8 cellular contexts compared by ENCODE assay signal in the genomic region with DNA sequence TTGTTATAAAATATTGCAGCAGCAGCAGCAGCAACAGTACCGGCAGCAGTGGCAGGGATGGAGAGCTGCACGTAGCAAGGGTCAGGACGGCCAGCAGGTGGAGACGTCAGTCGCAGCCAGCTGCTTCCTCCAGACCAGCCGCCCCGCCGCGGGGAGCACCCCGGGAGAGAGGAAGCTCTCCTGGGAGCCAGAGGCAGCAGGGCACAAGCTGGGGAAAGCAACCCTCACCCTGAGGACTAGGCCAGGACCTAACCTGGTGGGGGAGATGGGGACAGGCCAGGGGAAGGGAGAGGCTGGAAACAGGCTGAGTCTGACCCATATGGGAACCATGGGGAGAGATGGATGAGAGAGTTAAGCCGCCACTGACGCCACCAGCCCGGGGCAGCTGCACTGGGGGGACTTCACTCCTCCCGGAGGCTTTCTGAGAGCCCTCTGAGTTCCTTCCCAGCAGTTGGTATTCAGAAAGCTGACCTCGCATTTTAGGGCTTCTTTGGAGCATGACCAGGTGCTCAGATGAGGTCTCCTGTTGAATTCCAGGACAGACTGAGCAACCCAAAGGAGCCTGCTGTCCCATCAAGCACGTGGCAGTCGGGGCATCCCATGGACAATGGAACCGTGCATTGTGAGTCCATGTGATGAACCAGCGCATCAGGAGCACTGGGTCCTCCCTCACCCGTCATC. TPM values are rescaled to one million over a fixed set of nuclear protein-coding genes. Genes with fewer than 3 reads are reported as not detected.
DNase-seq lines count a peak whose midpoint lies in the region; ATAC-seq lines count a peak whose summit lies in the region.

No MANE protein-coding gene starts in this region.

- peak; percentile 77 for ATAC-seq in HG02885 (IDR thresholded peaks at IDR 0.05; ENCODE audit: poor library complexity, unreplicated experiment)
- ATAC-seq in HG02970 (IDR thresholded peaks at IDR 0.05; ENCODE audit: low FRiP score, unreplicated experiment), result no peak

- peak; percentile 80 for DNase-seq in EH (ENCODE audit: low read depth)
- DNase-seq in NCI-H69 (lab: John Stamatoyannopoulos, UW), result peak; percentile 89
- DNase-seq in activated CD4-positive, alpha-beta T cell treated with anti-CD3 and anti-CD28 coated beads, Interleukin-2, amount 50 U/mL, for 48 hours, result peak; percentile 74 to 79
- DNase-seq in dermis microvascular lymphatic vessel endothelial cell (ENCODE audit: low read depth in 2 of 2), result peak; percentile 10 to 57
- peak; percentile 67 for DNase-seq in lung microvascular endothelial cell (ENCODE audit: low read depth in 2 of 2)
- peak; percentile 33 for DNase-seq in stimulated activated CD8-positive, alpha-beta memory T cell treated with anti-CD3 and anti-CD28 coated beads, Interleukin-12 subunit alpha, Interleukin-12 subunit beta, amount 100 ng/mL, for 4 hours (ENCODE audit: low read depth)

RNA-seq across cellular contexts. Expression of a gene that starts 56.3 kb away (rescaled TPM):
- total RNA-seq in dermis microvascular lymphatic vessel endothelial cell (under 0.01 and 0.13 TPM in 2 replicates), lung microvascular endothelial cell (under 0.01 TPM in 2 replicates)

Comparison
In these comparisons a context has a peak if more than half of its experiments do, and no peak if none do; other contexts are left out.
1. DNase-seq: peak in every context shown above with its lines; median percentile 89 in NCI-H69; 80 in EH; 76 in activated CD4-positive, alpha-beta T cell treated with anti-CD3 and anti-CD28 coated beads, Interleukin-2, amount 50 U/mL, for 48 hours; 67 in lung microvascular endothelial cell; 34 in dermis microvascular lymphatic vessel endothelial cell; 33 in stimulated activated CD8-positive, alpha-beta memory T cell treated with anti-CD3 and anti-CD28 coated beads, Interleukin-12 subunit alpha, Interleukin-12 subunit beta, amount 100 ng/mL, for 4 hours.